In the genomic region with DNA sequence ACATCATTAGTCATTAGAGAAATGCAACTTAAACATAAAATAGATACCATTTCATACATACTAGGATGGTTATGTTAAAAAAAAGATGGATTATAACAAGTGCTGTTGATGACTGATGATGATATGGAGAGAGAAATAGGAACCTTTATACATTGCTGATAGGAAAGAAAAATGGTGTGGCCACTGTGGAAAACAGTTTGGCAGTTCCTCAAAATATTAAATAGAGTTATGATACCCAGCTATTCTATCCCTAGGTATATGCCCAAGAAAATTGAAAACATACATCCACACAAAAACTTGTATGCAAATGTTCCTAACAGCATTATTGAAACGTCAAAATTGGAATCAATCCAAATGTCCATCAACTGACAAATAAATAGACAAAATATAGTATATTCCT, we compare ENCODE assay signal across 27 cellular contexts.
"Had no signal": no experiment of that assay in that cellular context is flagged by ENCODE, and none has a peak within 500 bp of the region (broad histone marks: within the 10 kb centered on the region; RNA-seq: fewer than 3 reads in every experiment).

No MANE protein-coding gene starts in this region.

- H3K27ac ChIP-seq: stomach, suprapubic skin, testis, thoracic aorta, thyroid gland, tibial artery, tibial nerve, transverse colon, upper lobe of left lung, upper lobe of right lung, uterus, vagina had no signal

- H3K9me3 ChIP-seq: suprapubic skin, testis, thoracic aorta, thyroid gland, transverse colon, vagina had no signal

- H3K36me3 ChIP-seq: stomach, suprapubic skin, thoracic aorta, thyroid gland, tibial artery, tibial nerve, transverse colon, upper lobe of left lung, upper lobe of right lung, uterus, vagina had no signal

- H3K4me3 ChIP-seq: stomach, suprapubic skin, testis, thoracic aorta, thyroid gland, tibial artery, tibial nerve, transverse colon, upper lobe of left lung, upper lobe of right lung, uterus, vagina had no signal

- DNase-seq: stimulated activated CD4-positive, alpha-beta T cell treated with anti-CD3 and anti-CD28 coated beads, Interleukin-2, amount 100 ng/mL, for 48 hours; stimulated activated CD4-positive, alpha-beta T cell treated with anti-CD3 and anti-CD28 coated beads, Interleukin-4, amount 100 ng/mL, for 1 hour; stimulated activated CD4-positive, alpha-beta T cell treated with anti-CD3 and anti-CD28 coated beads, Interleukin-4, amount 100 ng/mL, for 24 hours; stimulated activated CD4-positive, alpha-beta T cell treated with anti-CD3 and anti-CD28 coated beads, Interleukin-4, amount 100 ng/mL, for 4 hours; stimulated activated CD8-positive, alpha-beta memory T cell treated with anti-CD3 and anti-CD28 coated beads, Interleukin-4, amount 100 ng/mL, for 48 hours; stimulated activated naive B cell treated with anti-CD40 and anti-IgM and Interleukin-4, amounts not matched to agents 10 μg/mL and 1 μg/mL and 100 μg/mL, for 72 hours; stimulated activated naive CD4-positive, alpha-beta T cell; stimulated activated naive CD4-positive, alpha-beta T cell treated with Interleukin-2 at 50 U/mL for 16 hours; stimulated activated naive CD8-positive, alpha-beta T cell treated with anti-CD3 and anti-CD28 coated beads, Interleukin-15, amount 100 ng/mL, for 72 hours; stimulated activated naive CD8-positive, alpha-beta T cell treated with anti-CD3 and anti-CD28 coated beads, Interleukin-15, Interleukin-2, amounts not matched to agents 100 U/mL and 50 U/mL, for 24 hours; stomach; substantia nigra; testis; thyroid gland; tibial artery; transverse colon; trophoblast cell; upper lobe of left lung; upper lobe of right lung; uterus had no signal

- H3K27me3 ChIP-seq: stomach, suprapubic skin, testis, thyroid gland, tibial artery, tibial nerve, transverse colon, upper lobe of left lung, upper lobe of right lung, uterus, vagina had no signal

- ATAC-seq: stimulated activated effector memory CD8-positive, alpha-beta T cell treated with anti-CD3 and anti-CD28 coated beads, Interleukin-12 subunit alpha, Interleukin-12 subunit beta, amount 100 ng/mL, for 72 hours; stimulated activated memory B cell treated with anti-CD40 and anti-IgM and Interleukin-4, amounts not matched to agents 10 μg/mL and 1 μg/mL and 100 μg/mL, for 72 hours; stimulated activated naive B cell treated with anti-CD40 and anti-IgM and Interleukin-4, amounts not matched to agents 10 μg/mL and 1 μg/mL and 100 μg/mL, for 72 hours; stimulated activated naive CD8-positive, alpha-beta T cell treated with anti-CD3 and anti-CD28 coated beads, Interleukin-15, amount 100 ng/mL, for 72 hours; stimulated activated naive CD8-positive, alpha-beta T cell treated with anti-CD3 and anti-CD28 coated beads, Interleukin-15, Interleukin-2, amounts not matched to agents 100 U/mL and 50 U/mL, for 24 hours; upper lobe of right lung had no signal

- H3K4me1 ChIP-seq: stomach, suprapubic skin, testis, thyroid gland, tibial artery, tibial nerve, transverse colon, upper lobe of left lung, upper lobe of right lung, uterus, vagina had no signal

- FAIRE-seq: urothelium cell line had no signal
